In the genomic region with DNA sequence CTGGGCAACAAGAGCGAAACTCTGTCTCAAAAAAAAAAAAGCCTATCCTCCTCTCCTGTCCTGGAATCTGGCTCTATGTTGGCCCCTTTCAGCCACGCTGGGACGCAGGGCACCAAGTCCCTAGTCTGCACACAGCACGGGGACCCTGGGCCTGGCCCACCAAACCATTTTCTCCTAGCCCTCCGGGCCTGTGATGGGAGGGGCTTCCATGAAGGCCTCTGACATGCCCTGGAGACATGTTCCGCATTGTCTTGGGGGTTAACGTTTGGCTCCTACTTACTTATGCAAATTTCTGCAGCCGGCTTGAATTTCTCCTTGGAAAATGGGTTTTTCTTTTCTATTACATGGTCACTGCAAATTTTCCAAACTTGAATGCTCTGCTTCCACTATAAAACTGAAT, we compare ENCODE assay signal across 2 cellular contexts.
TF ChIP-seq lines count a peak whose summit lies in the region.

No MANE protein-coding gene starts in this region.

TF ChIP-seq in GM23338, 12 proteins besides CTCF, POLR2A, EP300 and RAD21:
- TF ChIP-seq, protein P1, sequence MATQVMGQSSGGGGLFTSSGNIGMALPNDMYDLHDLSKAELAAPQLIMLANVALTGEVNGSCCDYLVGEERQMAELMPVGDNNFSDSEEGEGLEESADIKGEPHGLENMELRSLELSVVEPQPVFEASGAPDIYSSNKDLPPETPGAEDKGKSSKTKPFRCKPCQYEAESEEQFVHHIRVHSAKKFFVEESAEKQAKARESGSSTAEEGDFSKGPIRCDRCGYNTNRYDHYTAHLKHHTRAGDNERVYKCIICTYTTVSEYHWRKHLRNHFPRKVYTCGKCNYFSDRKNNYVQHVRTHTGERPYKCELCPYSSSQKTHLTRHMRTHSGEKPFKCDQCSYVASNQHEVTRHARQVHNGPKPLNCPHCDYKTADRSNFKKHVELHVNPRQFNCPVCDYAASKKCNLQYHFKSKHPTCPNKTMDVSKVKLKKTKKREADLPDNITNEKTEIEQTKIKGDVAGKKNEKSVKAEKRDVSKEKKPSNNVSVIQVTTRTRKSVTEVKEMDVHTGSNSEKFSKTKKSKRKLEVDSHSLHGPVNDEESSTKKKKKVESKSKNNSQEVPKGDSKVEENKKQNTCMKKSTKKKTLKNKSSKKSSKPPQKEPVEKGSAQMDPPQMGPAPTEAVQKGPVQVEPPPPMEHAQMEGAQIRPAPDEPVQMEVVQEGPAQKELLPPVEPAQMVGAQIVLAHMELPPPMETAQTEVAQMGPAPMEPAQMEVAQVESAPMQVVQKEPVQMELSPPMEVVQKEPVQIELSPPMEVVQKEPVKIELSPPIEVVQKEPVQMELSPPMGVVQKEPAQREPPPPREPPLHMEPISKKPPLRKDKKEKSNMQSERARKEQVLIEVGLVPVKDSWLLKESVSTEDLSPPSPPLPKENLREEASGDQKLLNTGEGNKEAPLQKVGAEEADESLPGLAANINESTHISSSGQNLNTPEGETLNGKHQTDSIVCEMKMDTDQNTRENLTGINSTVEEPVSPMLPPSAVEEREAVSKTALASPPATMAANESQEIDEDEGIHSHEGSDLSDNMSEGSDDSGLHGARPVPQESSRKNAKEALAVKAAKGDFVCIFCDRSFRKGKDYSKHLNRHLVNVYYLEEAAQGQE (IDR thresholded peaks at IDR 0.05; ENCODE audit: unreplicated experiment): no peak
- TF ChIP-seq EZH2 (IDR thresholded peaks at IDR 0.05; ENCODE audit: low read depth, unreplicated experiment) (no peak), ETS1 (IDR thresholded peaks at IDR 0.05) (no peak), STAT1 (IDR thresholded peaks at IDR 0.05; ENCODE audit: unreplicated experiment) (no peak)

TF ChIP-seq in H1, 55 proteins besides CTCF, POLR2A, EP300 and RAD21:
- TF ChIP-seq, protein P2, sequence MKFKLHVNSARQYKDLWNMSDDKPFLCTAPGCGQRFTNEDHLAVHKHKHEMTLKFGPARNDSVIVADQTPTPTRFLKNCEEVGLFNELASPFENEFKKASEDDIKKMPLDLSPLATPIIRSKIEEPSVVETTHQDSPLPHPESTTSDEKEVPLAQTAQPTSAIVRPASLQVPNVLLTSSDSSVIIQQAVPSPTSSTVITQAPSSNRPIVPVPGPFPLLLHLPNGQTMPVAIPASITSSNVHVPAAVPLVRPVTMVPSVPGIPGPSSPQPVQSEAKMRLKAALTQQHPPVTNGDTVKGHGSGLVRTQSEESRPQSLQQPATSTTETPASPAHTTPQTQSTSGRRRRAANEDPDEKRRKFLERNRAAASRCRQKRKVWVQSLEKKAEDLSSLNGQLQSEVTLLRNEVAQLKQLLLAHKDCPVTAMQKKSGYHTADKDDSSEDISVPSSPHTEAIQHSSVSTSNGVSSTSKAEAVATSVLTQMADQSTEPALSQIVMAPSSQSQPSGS (IDR thresholded peaks at IDR 0.05; ENCODE audit: low read length): no peak
- TF ChIP-seq SP2 (IDR thresholded peaks at IDR 0.05; ENCODE audit: low read length) (no peak), SUZ12 (IDR thresholded peaks at IDR 0.05; ENCODE audit: low read length) (no peak), KDM5A (IDR thresholded peaks at IDR 0.05; ENCODE audit: low read length) (no peak), SIRT6 (IDR thresholded peaks at IDR 0.05; ENCODE audit: low read length) (no peak), TCF12 (IDR thresholded peaks at IDR 0.05; ENCODE audit: low read depth, low read length) (no peak), KDM4A (IDR thresholded peaks at IDR 0.05; ENCODE audit: low read depth, low read length, severe bottlenecking) (no peak), CTBP2 (IDR thresholded peaks at IDR 0.05; ENCODE audit: borderline replicate concordance, insufficient read depth, insufficient read length, low read length) (no peak), TAF1 (IDR thresholded peaks at IDR 0.05; ENCODE audit: low read depth, low read length) (no peak), FOSL1 (IDR thresholded peaks at IDR 0.05; ENCODE audit: insufficient read depth, low read depth, low read length) (no peak), CEBPB (IDR thresholded peaks at IDR 0.05; ENCODE audit: low read depth, low read length) (no peak), E2F6 (IDR thresholded peaks at IDR 0.05) (no peak), RBBP5 (IDR thresholded peaks at IDR 0.05; ENCODE audit: borderline replicate concordance, low read depth, low read length) (no peak), BACH1 (IDR thresholded peaks at IDR 0.05; ENCODE audit: low read length) (no peak), RFX5 (IDR thresholded peaks at IDR 0.05; ENCODE audit: borderline replicate concordance, low read depth, low read length) (no peak), RNF2 (IDR thresholded peaks at IDR 0.05; ENCODE audit: borderline replicate concordance, low read depth, low read length, missing control alignments, poor library complexity, severe bottlenecking) (no peak), KDM1A (IDR thresholded peaks at IDR 0.05; ENCODE audit: borderline replicate concordance, low read length) (no peak), CHD2 (IDR thresholded peaks at IDR 0.05; ENCODE audit: low read length) (no peak), BRCA1 (IDR thresholded peaks at IDR 0.05; ENCODE audit: low read depth, low read length) (no peak), POLR2AphosphoS5 (IDR thresholded peaks at IDR 0.05; ENCODE audit: low read depth, low read length) (no peak)
